ENCODE assay signal across 9 cellular contexts in the genomic region with DNA sequence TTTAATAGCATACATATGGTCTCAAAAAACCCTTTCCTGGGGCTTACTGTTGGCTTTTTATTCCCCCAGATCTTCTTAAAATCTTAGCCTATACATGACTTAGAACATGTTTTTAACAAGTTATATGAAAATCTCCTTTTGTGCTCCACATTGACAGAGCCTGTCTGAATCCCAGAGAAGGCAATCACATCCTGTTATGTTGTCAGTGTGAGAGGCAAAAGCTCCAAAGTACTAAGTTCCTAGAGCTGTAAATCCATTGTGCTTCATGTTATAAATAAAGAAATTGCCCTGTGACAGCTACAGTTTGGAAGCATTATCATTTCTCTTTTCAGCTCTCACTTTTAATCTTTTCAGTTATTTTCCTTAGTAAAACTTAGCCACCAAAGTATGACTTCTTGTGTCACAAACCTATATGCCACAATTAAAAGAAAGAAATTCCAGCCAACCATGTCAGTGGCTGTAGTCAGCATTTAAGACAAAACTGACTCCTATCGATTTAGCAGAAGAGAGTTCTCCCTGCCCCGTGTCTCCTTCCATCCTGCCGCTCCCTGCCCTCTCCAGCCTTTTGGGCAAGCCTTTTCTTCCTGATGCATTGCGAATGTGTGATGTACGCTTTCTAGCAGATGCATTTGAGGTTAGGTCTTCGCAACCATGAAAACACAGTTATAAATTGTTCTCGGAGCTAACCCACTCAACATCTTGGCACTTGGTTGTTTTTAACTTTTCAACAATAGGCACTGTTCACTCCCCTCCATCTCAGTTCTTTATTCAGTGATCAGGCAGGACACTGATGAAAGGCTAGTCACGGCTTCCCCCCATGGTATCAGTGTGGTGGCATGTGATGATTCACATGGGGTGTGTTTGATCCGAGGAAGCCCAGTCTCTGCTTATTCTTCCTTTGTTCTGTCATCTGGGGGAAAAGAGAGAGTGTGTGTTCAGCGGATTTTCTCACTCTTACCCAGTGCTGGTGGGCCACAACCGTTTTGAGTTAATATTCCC.
A peak's percentile ranks its signal among the peaks of the same experiment; 100 is the strongest.
DNase-seq lines count a peak whose midpoint lies in the region; ATAC-seq and TF ChIP-seq lines count a peak whose summit lies in the region.
"Had no signal": no experiment of that assay in that cellular context is flagged by ENCODE, and none has a peak within 500 bp of the region (broad histone marks: within the 10 kb centered on the region; RNA-seq: fewer than 3 reads in every experiment).

No MANE protein-coding gene starts in this region.

- intact Hi-C loops in activated naive CD4-positive, alpha-beta T cell treated with anti-CD3 and anti-CD28 coated beads for 36 hours (cut with micrococcal nuclease), result no loop called here
- intact Hi-C loops in uterus (cut with DNase I; ENCODE audit: low total_unique reads), result no loop called here

- no peaks in the 10 kb centered on the region for H3K4me1 ChIP-seq in uterus
- H3K4me1 ChIP-seq: parathyroid adenoma had no signal

- CTCF ChIA-PET in activated naive CD4-positive, alpha-beta T cell treated with anti-CD3 and anti-CD28 coated beads for 36 hours (lab: Charles Lee), result interaction anchor here (0.6 kb wide), 1 partner anchor 175 kb away, joined by 3 read pairs; no protein-coding TSS in a partner anchor

- no peaks in the 10 kb centered on the region for H3K27me3 Mint-ChIP-seq in activated naive CD4-positive, alpha-beta T cell treated with anti-CD3 and anti-CD28 coated beads for 36 hours (ENCODE audit: low read depth)

- no peak overlapping the region for H3K4me3 Mint-ChIP-seq in activated naive CD4-positive, alpha-beta T cell treated with anti-CD3 and anti-CD28 coated beads for 36 hours

- no peak overlapping the region for H3K27ac Mint-ChIP-seq in activated naive CD4-positive, alpha-beta T cell treated with anti-CD3 and anti-CD28 coated beads for 36 hours

- no peak overlapping the region for H3K27ac ChIP-seq in uterus
- H3K27ac ChIP-seq: parathyroid adenoma had no signal

- H3K9me3 Mint-ChIP-seq in activated naive CD4-positive, alpha-beta T cell treated with anti-CD3 and anti-CD28 coated beads for 36 hours, result peaks cover 13% of the 10 kb centered on the region

- H3K9me3 ChIP-seq in uterus, result no peaks in the 10 kb centered on the region

- TF ChIP-seq POLR2A in uterus (IDR thresholded peaks at IDR 0.05), result no peak

- no peak for TF ChIP-seq CTCF in astrocyte of the spinal cord (IDR thresholded peaks at IDR 0.05; ENCODE audit: low read depth, low read length)
- TF ChIP-seq CTCF in uterus (IDR thresholded peaks at IDR 0.05), result no peak

- H3K36me3 ChIP-seq in uterus, result no peaks in the 10 kb centered on the region

- peak; percentile 19 for ATAC-seq in stimulated activated naive CD8-positive, alpha-beta T cell treated with anti-CD3 and anti-CD28 coated beads, Interleukin-15, Interleukin-2, amounts not matched to agents 100 U/mL and 50 U/mL, for 24 hours
- no peak for ATAC-seq in GM21367 (IDR thresholded peaks at IDR 0.05; ENCODE audit: unreplicated experiment)

- peaks cover 46% of the 10 kb centered on the region for H3K36me3 Mint-ChIP-seq in activated naive CD4-positive, alpha-beta T cell treated with anti-CD3 and anti-CD28 coated beads for 36 hours (ENCODE audit: low read depth)

- in situ Hi-C loops in astrocyte of the spinal cord (cut with HindIII; ENCODE audit: low sequenced_read_pairs), result no loop called here

- peak; percentile 80 for DNase-seq in HT1080 (ENCODE audit: low read depth)
- DNase-seq in astrocyte of the spinal cord (ENCODE audit: low read depth, low spot score), result peak; percentile 51
- DNase-seq in inferior parietal cortex (ENCODE audit: extremely low spot score), result peak; percentile 83
- DNase-seq in stimulated activated naive CD8-positive, alpha-beta T cell treated with anti-CD3 and anti-CD28 coated beads, Interleukin-15, Interleukin-2, amounts not matched to agents 100 U/mL and 50 U/mL, for 24 hours, result no peak
- DNase-seq in activated naive CD4-positive, alpha-beta T cell treated with anti-CD3 and anti-CD28 coated beads for 36 hours, result no peak
- no peak for DNase-seq in uterus
- no peak for DNase-seq in stimulated activated CD4-positive, alpha-beta T cell treated with anti-CD3 and anti-CD28 coated beads, Interleukin-4, amount 100 ng/mL, for 1 hour

- no peaks in the 10 kb centered on the region for H3K27me3 ChIP-seq in uterus

- no peak overlapping the region for H3K4me3 ChIP-seq in astrocyte of the spinal cord (ENCODE audit: low read depth, low read length)
- no peak overlapping the region for H3K4me3 ChIP-seq in uterus

- no peaks in the 10 kb centered on the region for H3K4me1 Mint-ChIP-seq in activated naive CD4-positive, alpha-beta T cell treated with anti-CD3 and anti-CD28 coated beads for 36 hours (ENCODE audit: low read depth)

Comparison
In these comparisons a context has a peak if more than half of its experiments do, and no peak if none do; other contexts are left out.
1. DNase-seq: peak in HT1080 (single experiment), astrocyte of the spinal cord (single experiment) and inferior parietal cortex (single experiment); none in stimulated activated naive CD8-positive, alpha-beta T cell treated with anti-CD3 and anti-CD28 coated beads, Interleukin-15, Interleukin-2, amounts not matched to agents 100 U/mL and 50 U/mL, for 24 hours (single experiment), activated naive CD4-positive, alpha-beta T cell treated with anti-CD3 and anti-CD28 coated beads for 36 hours (single experiment), uterus (0 of 2) and stimulated activated CD4-positive, alpha-beta T cell treated with anti-CD3 and anti-CD28 coated beads, Interleukin-4, amount 100 ng/mL, for 1 hour (single experiment).